2 cellular contexts compared by ENCODE assay signal in the genomic region with DNA sequence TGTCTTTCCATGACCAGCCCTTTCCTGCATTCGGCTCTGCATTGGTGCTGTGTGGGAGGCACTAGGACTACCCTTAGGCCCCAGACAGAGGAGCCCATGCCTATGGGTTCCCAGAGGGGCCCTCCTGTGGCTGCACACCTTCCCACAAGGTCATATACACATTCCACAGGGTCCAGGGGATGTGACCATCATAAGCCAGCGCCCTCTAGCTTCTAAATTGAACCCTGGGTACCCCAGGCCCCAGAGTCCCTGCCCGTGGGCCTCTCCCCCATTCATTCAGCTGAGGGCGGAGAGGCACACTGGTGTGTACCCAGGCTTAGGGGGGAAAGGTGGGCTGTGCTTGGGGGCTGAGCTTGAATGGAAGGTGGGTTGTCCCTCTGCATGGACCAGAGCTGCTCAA.
TF ChIP-seq lines count a peak whose summit lies in the region.

No MANE protein-coding gene starts in this region.

TF ChIP-seq in HepG2, 621 proteins besides CTCF, POLR2A, EP300 and RAD21 (continues in another document):
- no peak for TF ChIP-seq HIVEP1 (CRISPR knock-in tag; IDR thresholded peaks at IDR 0.05)
- TF ChIP-seq FIP1L1 (IDR thresholded peaks at IDR 0.05; ENCODE audit: borderline replicate concordance, insufficient read depth, low read depth, low read length) = no peak
- no peak for TF ChIP-seq ZNF790 (CRISPR knock-in tag; IDR thresholded peaks at IDR 0.05; ENCODE audit: borderline replicate concordance)
- TF ChIP-seq ZNF143 (CRISPR knock-in tag; IDR thresholded peaks at IDR 0.05) = no peak
- no peak for TF ChIP-seq ZNF543 (CRISPR knock-in tag; IDR thresholded peaks at IDR 0.05)
- no peak for TF ChIP-seq PHF21A (CRISPR knock-in tag; IDR thresholded peaks at IDR 0.05)
- no peak for TF ChIP-seq TCF12 (IDR thresholded peaks at IDR 0.05)
- TF ChIP-seq TCF12 (CRISPR knock-in tag; IDR thresholded peaks at IDR 0.05) = no peak
- TF ChIP-seq, protein P1, sequence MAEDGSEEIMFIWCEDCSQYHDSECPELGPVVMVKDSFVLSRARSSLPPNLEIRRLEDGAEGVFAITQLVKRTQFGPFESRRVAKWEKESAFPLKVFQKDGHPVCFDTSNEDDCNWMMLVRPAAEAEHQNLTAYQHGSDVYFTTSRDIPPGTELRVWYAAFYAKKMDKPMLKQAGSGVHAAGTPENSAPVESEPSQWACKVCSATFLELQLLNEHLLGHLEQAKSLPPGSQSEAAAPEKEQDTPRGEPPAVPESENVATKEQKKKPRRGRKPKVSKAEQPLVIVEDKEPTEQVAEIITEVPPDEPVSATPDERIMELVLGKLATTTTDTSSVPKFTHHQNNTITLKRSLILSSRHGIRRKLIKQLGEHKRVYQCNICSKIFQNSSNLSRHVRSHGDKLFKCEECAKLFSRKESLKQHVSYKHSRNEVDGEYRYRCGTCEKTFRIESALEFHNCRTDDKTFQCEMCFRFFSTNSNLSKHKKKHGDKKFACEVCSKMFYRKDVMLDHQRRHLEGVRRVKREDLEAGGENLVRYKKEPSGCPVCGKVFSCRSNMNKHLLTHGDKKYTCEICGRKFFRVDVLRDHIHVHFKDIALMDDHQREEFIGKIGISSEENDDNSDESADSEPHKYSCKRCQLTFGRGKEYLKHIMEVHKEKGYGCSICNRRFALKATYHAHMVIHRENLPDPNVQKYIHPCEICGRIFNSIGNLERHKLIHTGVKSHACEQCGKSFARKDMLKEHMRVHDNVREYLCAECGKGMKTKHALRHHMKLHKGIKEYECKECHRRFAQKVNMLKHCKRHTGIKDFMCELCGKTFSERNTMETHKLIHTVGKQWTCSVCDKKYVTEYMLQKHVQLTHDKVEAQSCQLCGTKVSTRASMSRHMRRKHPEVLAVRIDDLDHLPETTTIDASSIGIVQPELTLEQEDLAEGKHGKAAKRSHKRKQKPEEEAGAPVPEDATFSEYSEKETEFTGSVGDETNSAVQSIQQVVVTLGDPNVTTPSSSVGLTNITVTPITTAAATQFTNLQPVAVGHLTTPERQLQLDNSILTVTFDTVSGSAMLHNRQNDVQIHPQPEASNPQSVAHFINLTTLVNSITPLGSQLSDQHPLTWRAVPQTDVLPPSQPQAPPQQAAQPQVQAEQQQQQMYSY (CRISPR knock-in tag; IDR thresholded peaks at IDR 0.05) = no peak
- TF ChIP-seq MBD4 (IDR thresholded peaks at IDR 0.05; ENCODE audit: borderline replicate concordance, low read length) = no peak
- TF ChIP-seq ZNF207 (IDR thresholded peaks at IDR 0.05; ENCODE audit: borderline replicate concordance) = no peak
- no peak for TF ChIP-seq ZNF75D (CRISPR knock-in tag; IDR thresholded peaks at IDR 0.05; ENCODE audit: borderline replicate concordance)
- TF ChIP-seq, protein P2, sequence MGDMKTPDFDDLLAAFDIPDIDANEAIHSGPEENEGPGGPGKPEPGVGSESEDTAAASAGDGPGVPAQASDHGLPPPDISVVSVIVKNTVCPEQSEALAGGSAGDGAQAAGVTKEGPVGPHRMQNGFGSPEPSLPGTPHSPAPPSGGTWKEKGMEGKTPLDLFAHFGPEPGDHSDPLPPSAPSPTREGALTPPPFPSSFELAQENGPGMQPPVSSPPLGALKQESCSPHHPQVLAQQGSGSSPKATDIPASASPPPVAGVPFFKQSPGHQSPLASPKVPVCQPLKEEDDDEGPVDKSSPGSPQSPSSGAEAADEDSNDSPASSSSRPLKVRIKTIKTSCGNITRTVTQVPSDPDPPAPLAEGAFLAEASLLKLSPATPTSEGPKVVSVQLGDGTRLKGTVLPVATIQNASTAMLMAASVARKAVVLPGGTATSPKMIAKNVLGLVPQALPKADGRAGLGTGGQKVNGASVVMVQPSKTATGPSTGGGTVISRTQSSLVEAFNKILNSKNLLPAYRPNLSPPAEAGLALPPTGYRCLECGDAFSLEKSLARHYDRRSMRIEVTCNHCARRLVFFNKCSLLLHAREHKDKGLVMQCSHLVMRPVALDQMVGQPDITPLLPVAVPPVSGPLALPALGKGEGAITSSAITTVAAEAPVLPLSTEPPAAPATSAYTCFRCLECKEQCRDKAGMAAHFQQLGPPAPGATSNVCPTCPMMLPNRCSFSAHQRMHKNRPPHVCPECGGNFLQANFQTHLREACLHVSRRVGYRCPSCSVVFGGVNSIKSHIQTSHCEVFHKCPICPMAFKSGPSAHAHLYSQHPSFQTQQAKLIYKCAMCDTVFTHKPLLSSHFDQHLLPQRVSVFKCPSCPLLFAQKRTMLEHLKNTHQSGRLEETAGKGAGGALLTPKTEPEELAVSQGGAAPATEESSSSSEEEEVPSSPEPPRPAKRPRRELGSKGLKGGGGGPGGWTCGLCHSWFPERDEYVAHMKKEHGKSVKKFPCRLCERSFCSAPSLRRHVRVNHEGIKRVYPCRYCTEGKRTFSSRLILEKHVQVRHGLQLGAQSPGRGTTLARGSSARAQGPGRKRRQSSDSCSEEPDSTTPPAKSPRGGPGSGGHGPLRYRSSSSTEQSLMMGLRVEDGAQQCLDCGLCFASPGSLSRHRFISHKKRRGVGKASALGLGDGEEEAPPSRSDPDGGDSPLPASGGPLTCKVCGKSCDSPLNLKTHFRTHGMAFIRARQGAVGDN (CRISPR knock-in tag; IDR thresholded peaks at IDR 0.05) = 0 out of 2 replicates have a peak, but pooled peaks have one; percentile 13
- TF ChIP-seq, protein P3, sequence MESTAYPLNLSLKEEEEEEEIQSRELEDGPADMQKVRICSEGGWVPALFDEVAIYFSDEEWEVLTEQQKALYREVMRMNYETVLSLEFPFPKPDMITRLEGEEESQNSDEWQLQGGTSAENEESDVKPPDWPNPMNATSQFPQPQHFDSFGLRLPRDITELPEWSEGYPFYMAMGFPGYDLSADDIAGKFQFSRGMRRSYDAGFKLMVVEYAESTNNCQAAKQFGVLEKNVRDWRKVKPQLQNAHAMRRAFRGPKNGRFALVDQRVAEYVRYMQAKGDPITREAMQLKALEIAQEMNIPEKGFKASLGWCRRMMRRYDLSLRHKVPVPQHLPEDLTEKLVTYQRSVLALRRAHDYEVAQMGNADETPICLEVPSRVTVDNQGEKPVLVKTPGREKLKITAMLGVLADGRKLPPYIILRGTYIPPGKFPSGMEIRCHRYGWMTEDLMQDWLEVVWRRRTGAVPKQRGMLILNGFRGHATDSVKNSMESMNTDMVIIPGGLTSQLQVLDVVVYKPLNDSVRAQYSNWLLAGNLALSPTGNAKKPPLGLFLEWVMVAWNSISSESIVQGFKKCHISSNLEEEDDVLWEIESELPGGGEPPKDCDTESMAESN (CRISPR knock-in tag; conservative IDR thresholded peaks at IDR 0.05) = no peak
- no peak for TF ChIP-seq NFE2L1 (CRISPR knock-in tag; IDR thresholded peaks at IDR 0.05; ENCODE audit: borderline replicate concordance)
- no peak for TF ChIP-seq ZNF33B (CRISPR knock-in tag; IDR thresholded peaks at IDR 0.05)
- no peak for TF ChIP-seq ZMAT3 (CRISPR knock-in tag; conservative IDR thresholded peaks at IDR 0.05)

TF ChIP-seq in WTC11, 78 proteins besides CTCF, POLR2A, EP300 and RAD21:
- TF ChIP-seq, protein P1 (CRISPR knock-in tag; IDR thresholded peaks at IDR 0.05) = no peak
- TF ChIP-seq, protein P4, sequence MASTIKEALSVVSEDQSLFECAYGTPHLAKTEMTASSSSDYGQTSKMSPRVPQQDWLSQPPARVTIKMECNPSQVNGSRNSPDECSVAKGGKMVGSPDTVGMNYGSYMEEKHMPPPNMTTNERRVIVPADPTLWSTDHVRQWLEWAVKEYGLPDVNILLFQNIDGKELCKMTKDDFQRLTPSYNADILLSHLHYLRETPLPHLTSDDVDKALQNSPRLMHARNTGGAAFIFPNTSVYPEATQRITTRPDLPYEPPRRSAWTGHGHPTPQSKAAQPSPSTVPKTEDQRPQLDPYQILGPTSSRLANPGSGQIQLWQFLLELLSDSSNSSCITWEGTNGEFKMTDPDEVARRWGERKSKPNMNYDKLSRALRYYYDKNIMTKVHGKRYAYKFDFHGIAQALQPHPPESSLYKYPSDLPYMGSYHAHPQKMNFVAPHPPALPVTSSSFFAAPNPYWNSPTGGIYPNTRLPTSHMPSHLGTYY (CRISPR knock-in tag; IDR thresholded peaks at IDR 0.05) = no peak
- TF ChIP-seq TEAD4 (CRISPR knock-in tag; IDR thresholded peaks at IDR 0.05) = no peak
- TF ChIP-seq, protein P5, sequence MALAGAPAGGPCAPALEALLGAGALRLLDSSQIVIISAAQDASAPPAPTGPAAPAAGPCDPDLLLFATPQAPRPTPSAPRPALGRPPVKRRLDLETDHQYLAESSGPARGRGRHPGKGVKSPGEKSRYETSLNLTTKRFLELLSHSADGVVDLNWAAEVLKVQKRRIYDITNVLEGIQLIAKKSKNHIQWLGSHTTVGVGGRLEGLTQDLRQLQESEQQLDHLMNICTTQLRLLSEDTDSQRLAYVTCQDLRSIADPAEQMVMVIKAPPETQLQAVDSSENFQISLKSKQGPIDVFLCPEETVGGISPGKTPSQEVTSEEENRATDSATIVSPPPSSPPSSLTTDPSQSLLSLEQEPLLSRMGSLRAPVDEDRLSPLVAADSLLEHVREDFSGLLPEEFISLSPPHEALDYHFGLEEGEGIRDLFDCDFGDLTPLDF (CRISPR knock-in tag; IDR thresholded peaks at IDR 0.05) = no peak
- TF ChIP-seq, protein P6, sequence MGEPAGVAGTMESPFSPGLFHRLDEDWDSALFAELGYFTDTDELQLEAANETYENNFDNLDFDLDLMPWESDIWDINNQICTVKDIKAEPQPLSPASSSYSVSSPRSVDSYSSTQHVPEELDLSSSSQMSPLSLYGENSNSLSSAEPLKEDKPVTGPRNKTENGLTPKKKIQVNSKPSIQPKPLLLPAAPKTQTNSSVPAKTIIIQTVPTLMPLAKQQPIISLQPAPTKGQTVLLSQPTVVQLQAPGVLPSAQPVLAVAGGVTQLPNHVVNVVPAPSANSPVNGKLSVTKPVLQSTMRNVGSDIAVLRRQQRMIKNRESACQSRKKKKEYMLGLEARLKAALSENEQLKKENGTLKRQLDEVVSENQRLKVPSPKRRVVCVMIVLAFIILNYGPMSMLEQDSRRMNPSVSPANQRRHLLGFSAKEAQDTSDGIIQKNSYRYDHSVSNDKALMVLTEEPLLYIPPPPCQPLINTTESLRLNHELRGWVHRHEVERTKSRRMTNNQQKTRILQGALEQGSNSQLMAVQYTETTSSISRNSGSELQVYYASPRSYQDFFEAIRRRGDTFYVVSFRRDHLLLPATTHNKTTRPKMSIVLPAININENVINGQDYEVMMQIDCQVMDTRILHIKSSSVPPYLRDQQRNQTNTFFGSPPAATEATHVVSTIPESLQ (CRISPR knock-in tag; IDR thresholded peaks at IDR 0.05) = no peak
- TF ChIP-seq SP1 (CRISPR knock-in tag; conservative IDR thresholded peaks at IDR 0.05) = no peak
- TF ChIP-seq, protein P7, sequence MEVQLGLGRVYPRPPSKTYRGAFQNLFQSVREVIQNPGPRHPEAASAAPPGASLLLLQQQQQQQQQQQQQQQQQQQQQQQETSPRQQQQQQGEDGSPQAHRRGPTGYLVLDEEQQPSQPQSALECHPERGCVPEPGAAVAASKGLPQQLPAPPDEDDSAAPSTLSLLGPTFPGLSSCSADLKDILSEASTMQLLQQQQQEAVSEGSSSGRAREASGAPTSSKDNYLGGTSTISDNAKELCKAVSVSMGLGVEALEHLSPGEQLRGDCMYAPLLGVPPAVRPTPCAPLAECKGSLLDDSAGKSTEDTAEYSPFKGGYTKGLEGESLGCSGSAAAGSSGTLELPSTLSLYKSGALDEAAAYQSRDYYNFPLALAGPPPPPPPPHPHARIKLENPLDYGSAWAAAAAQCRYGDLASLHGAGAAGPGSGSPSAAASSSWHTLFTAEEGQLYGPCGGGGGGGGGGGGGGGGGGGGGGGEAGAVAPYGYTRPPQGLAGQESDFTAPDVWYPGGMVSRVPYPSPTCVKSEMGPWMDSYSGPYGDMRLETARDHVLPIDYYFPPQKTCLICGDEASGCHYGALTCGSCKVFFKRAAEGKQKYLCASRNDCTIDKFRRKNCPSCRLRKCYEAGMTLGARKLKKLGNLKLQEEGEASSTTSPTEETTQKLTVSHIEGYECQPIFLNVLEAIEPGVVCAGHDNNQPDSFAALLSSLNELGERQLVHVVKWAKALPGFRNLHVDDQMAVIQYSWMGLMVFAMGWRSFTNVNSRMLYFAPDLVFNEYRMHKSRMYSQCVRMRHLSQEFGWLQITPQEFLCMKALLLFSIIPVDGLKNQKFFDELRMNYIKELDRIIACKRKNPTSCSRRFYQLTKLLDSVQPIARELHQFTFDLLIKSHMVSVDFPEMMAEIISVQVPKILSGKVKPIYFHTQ (CRISPR knock-in tag; IDR thresholded peaks at IDR 0.05) = no peak
- TF ChIP-seq, protein P8, sequence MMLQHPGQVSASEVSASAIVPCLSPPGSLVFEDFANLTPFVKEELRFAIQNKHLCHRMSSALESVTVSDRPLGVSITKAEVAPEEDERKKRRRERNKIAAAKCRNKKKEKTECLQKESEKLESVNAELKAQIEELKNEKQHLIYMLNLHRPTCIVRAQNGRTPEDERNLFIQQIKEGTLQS (CRISPR knock-in tag; conservative IDR thresholded peaks at IDR 0.05) = no peak
- no peak for TF ChIP-seq PRRX2 (CRISPR knock-in tag; IDR thresholded peaks at IDR 0.05)
- TF ChIP-seq TEAD1 (CRISPR knock-in tag; IDR thresholded peaks at IDR 0.05) = no peak
- TF ChIP-seq ZNF396 (CRISPR knock-in tag; IDR thresholded peaks at IDR 0.05; ENCODE audit: borderline replicate concordance) = no peak
- TF ChIP-seq SOX15 (CRISPR knock-in tag; IDR thresholded peaks at IDR 0.05) = no peak
- no peak for TF ChIP-seq CBFB (CRISPR knock-in tag; IDR thresholded peaks at IDR 0.05; ENCODE audit: low read depth)
- no peak for TF ChIP-seq NFYB (CRISPR knock-in tag; conservative IDR thresholded peaks at IDR 0.05; ENCODE audit: low read depth)
- TF ChIP-seq, protein P9, sequence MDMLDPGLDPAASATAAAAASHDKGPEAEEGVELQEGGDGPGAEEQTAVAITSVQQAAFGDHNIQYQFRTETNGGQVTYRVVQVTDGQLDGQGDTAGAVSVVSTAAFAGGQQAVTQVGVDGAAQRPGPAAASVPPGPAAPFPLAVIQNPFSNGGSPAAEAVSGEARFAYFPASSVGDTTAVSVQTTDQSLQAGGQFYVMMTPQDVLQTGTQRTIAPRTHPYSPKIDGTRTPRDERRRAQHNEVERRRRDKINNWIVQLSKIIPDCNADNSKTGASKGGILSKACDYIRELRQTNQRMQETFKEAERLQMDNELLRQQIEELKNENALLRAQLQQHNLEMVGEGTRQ (CRISPR knock-in tag; IDR thresholded peaks at IDR 0.05) = no peak
- no peak for TF ChIP-seq ZBTB21 (CRISPR knock-in tag; IDR thresholded peaks at IDR 0.05; ENCODE audit: borderline replicate concordance)
TF ChIP-seq in WTC11: peak in this region for 0.
